Comparison of ENCODE assay signal across 1 cellular context in the genomic region with DNA sequence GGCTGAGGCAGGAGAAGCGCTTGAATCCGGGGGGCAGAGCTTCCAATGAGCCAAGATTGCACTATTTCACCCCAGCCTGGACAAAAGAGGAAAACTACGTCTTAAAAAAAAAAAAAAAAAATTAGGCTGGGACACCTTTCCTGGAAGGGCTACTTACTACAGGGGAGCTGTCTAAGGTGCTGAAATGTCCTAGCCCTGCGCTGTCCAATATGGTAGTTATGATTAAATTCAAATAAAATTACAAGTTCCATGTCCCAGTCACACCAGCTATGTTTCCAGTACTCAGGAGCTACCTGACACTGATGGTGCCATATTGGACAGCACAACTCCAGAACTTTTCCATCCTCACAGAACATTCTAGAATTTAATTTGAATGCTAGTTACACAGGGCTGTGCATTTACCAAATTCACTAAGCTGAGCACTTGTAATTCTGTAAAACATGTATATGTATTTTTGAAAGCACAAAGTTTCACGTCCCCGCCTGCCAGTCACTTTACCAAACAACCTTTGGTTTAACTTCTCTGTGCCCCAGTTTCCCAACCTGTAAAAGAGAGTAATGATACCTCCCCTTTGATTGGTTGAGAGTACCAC.
TF ChIP-seq lines count a peak whose summit lies in the region.

No MANE protein-coding gene starts in this region.

TF ChIP-seq in K562, 482 proteins besides CTCF, POLR2A, EP300 and RAD21 (continues in another document):
- TF ChIP-seq RCOR1 (IDR thresholded peaks at IDR 0.05; ENCODE audit: borderline replicate concordance in 1 of 2, low read depth in 2 of 2, low read length in 2 of 2), result 0 out of 4 replicates have a peak, but pooled peaks of 1 of the 2 experiments have one; percentile 32
- TF ChIP-seq PRDM10 (IDR thresholded peaks at IDR 0.05; ENCODE audit: partially characterized antibody), result no peak
- no peak for TF ChIP-seq CC2D1A (IDR thresholded peaks at IDR 0.05)
- no peak for TF ChIP-seq MED1 (CRISPR knock-in tag; IDR thresholded peaks at IDR 0.05; ENCODE audit: borderline replicate concordance)
- TF ChIP-seq NBN (IDR thresholded peaks at IDR 0.05; ENCODE audit: low read depth), result no peak
- no peak for TF ChIP-seq PREB (CRISPR knock-in tag; IDR thresholded peaks at IDR 0.05)
- peak; percentile 98 for TF ChIP-seq NCOA1 (IDR thresholded peaks at IDR 0.05; ENCODE audit: low read depth)
- 0 out of 2 replicates have a peak, but pooled peaks have one; percentile 44 for TF ChIP-seq NR3C1 (CRISPR knock-in tag; IDR thresholded peaks at IDR 0.05)
- TF ChIP-seq ZNF395 (CRISPR knock-in tag; IDR thresholded peaks at IDR 0.05), result peak; percentile 53; the same call in 1 of the 2 replicates
- 0 out of 2 replicates have a peak, but pooled peaks have one; percentile 46 for TF ChIP-seq ZNF232 (CRISPR knock-in tag; IDR thresholded peaks at IDR 0.05)
- TF ChIP-seq CCNT2 (IDR thresholded peaks at IDR 0.05; ENCODE audit: borderline replicate concordance, extremely low read depth, insufficient read length, low read depth, low read length), result no peak
- TF ChIP-seq ZNF384 (IDR thresholded peaks at IDR 0.05; ENCODE audit: low read depth, low read length), result peak; percentile 81
- TF ChIP-seq EZH2 (IDR thresholded peaks at IDR 0.05; ENCODE audit: borderline replicate concordance, low read depth, low read length), result no peak
- peak; percentile 95 for TF ChIP-seq REST (CRISPR knock-in tag; IDR thresholded peaks at IDR 0.05; ENCODE audit: low read depth)
- TF ChIP-seq ETV1 (tag; conservative IDR thresholded peaks at IDR 0.05; ENCODE audit: low read depth), result no peak
- TF ChIP-seq EHMT2 (IDR thresholded peaks at IDR 0.05), result peak; percentile 99
- peak in 1 of 2 experiments; percentile 77; a peak in 2 of 4 replicates for TF ChIP-seq MAZ (CRISPR knock-in tag; conservative IDR thresholded peaks at IDR 0.05 in 1 of 2, IDR thresholded peaks at IDR 0.05 in 1 of 2)
- no peak for TF ChIP-seq CHD1 (IDR thresholded peaks at IDR 0.05; ENCODE audit: low read length)
- no peak for TF ChIP-seq RNF219 (CRISPR knock-in tag; IDR thresholded peaks at IDR 0.05)
- peak; percentile 97 for TF ChIP-seq MIER1 (IDR thresholded peaks at IDR 0.05; ENCODE audit: low read depth)
- 0 out of 2 replicates have a peak, but pooled peaks have one; percentile 38 for TF ChIP-seq FOXP4 (CRISPR knock-in tag; IDR thresholded peaks at IDR 0.05; ENCODE audit: borderline replicate concordance)
- peak; percentile 84 for TF ChIP-seq E2F1 (CRISPR knock-in tag; IDR thresholded peaks at IDR 0.05)
- TF ChIP-seq FUS (optimal IDR thresholded peaks at IDR 0.05; ENCODE audit: low read depth, low read length), result no peak
- no peak for TF ChIP-seq BRF1 (IDR thresholded peaks at IDR 0.05; ENCODE audit: borderline replicate concordance, extremely low read depth, insufficient read length)
- TF ChIP-seq, protein P1, sequence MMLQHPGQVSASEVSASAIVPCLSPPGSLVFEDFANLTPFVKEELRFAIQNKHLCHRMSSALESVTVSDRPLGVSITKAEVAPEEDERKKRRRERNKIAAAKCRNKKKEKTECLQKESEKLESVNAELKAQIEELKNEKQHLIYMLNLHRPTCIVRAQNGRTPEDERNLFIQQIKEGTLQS (IDR thresholded peaks at IDR 0.05), result no peak
- TF ChIP-seq, protein P1 (CRISPR knock-in tag; conservative IDR thresholded peaks at IDR 0.05), result 0 out of 2 replicates have a peak, but pooled peaks have one; percentile 45
- TF ChIP-seq PRMT5 (CRISPR knock-in tag; IDR thresholded peaks at IDR 0.05), result peak; percentile 98
- TF ChIP-seq, protein P2, sequence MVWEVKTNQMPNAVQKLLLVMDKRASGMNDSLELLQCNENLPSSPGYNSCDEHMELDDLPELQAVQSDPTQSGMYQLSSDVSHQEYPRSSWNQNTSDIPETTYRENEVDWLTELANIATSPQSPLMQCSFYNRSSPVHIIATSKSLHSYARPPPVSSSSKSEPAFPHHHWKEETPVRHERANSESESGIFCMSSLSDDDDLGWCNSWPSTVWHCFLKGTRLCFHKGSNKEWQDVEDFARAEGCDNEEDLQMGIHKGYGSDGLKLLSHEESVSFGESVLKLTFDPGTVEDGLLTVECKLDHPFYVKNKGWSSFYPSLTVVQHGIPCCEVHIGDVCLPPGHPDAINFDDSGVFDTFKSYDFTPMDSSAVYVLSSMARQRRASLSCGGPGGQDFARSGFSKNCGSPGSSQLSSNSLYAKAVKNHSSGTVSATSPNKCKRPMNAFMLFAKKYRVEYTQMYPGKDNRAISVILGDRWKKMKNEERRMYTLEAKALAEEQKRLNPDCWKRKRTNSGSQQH (CRISPR knock-in tag; IDR thresholded peaks at IDR 0.05), result no peak
- TF ChIP-seq, protein P3, sequence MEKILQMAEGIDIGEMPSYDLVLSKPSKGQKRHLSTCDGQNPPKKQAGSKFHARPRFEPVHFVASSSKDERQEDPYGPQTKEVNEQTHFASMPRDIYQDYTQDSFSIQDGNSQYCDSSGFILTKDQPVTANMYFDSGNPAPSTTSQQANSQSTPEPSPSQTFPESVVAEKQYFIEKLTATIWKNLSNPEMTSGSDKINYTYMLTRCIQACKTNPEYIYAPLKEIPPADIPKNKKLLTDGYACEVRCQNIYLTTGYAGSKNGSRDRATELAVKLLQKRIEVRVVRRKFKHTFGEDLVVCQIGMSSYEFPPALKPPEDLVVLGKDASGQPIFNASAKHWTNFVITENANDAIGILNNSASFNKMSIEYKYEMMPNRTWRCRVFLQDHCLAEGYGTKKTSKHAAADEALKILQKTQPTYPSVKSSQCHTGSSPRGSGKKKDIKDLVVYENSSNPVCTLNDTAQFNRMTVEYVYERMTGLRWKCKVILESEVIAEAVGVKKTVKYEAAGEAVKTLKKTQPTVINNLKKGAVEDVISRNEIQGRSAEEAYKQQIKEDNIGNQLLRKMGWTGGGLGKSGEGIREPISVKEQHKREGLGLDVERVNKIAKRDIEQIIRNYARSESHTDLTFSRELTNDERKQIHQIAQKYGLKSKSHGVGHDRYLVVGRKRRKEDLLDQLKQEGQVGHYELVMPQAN (IDR thresholded peaks at IDR 0.05; ENCODE audit: borderline replicate concordance), result peak; percentile 44; the same call in 1 of the 2 replicates
- TF ChIP-seq ZNF766 (CRISPR knock-in tag; conservative IDR thresholded peaks at IDR 0.05), result peak; percentile 69
- no peak for TF ChIP-seq MYC (IDR thresholded peaks at IDR 0.05; ENCODE audit: low read depth, low read length)
- no peak for TF ChIP-seq MYC (CRISPR knock-in tag; IDR thresholded peaks at IDR 0.05; ENCODE audit: borderline replicate concordance, low read depth)
